ENCODE assay signal across 1 cellular context in the genomic region with DNA sequence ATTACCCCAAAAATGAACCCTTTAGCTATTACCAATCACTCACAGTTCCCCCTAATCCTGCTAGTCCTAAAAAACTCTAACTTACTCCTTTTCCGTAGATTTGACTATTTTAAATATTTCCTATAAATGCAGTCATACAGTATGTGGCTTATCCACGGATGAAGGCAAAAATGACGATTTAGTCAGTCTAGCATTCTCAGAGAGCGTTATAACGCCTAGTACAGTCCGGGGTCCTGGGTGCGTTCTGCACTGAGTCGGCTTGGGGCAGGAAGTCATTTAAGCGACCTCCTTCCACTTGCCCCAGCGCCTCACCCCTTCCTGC.
TF ChIP-seq lines count a peak whose summit lies in the region.

No MANE protein-coding gene starts in this region.

TF ChIP-seq in HEK293, 187 proteins besides CTCF, POLR2A, EP300 and RAD21 (continued from another document):
- TF ChIP-seq GLIS2 (tag by site-specific recombination; IDR thresholded peaks at IDR 0.05) (peak; percentile 43; the same call in 1 of the 2 replicates), REPIN1 (tag by site-specific recombination; IDR thresholded peaks at IDR 0.05; ENCODE audit: low read depth) (0 out of 2 replicates have a peak, but pooled peaks have one; percentile 27), ZNF561 (tag by site-specific recombination; IDR thresholded peaks at IDR 0.05; ENCODE audit: borderline replicate concordance) (peak; percentile 75; the same call in 1 of the 2 replicates), ZNF366 (tag by site-specific recombination; conservative IDR thresholded peaks at IDR 0.05) (peak; percentile 25; the same call in 1 of the 2 replicates), ZNF600 (tag by site-specific recombination; IDR thresholded peaks at IDR 0.05) (peak; percentile 100), ZNF664 (tag by site-specific recombination; IDR thresholded peaks at IDR 0.05) (peak; percentile 19; the same call in 1 of the 2 replicates), ZSCAN30 (tag by site-specific recombination; IDR thresholded peaks at IDR 0.05) (0 out of 2 replicates have a peak, but pooled peaks have one; percentile 11)
- TF ChIP-seq, protein P1, sequence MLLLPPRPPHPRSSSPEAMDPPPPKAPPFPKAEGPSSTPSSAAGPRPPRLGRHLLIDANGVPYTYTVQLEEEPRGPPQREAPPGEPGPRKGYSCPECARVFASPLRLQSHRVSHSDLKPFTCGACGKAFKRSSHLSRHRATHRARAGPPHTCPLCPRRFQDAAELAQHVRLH (tag by site-specific recombination; IDR thresholded peaks at IDR 0.05) = no peak
